In the genomic region with DNA sequence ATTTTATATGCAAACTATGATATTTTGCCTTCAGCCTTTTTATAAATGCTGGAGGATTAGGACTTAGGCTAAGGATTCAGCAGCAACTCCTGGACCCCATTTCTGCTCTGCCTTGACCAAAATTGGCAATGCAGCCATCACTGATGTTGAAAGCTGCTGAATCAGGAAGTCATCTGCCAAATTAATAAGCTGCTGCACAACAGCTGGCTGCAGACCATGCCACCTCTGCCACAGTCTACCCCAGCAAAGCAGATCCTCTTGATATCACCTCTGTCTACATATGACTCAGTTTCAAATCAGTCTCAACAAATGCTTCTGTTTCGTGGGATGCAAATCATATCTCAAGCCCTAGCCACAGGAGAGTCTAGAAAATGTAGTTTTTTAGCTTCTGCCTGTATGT, we compare ENCODE assay signal across 8 cellular contexts. TPM values are rescaled to one million over a fixed set of nuclear protein-coding genes. Genes with fewer than 3 reads are reported as not detected.
DNase-seq lines count a peak whose midpoint lies in the region; ATAC-seq and TF ChIP-seq lines count a peak whose summit lies in the region.

No MANE protein-coding gene starts in this region.

- H3K4me3 ChIP-seq in BE2C (ENCODE audit: low read depth, low read length) (no peak overlapping the region), neural progenitor cell (no peak overlapping the region)

- H3K4me3 Mint-ChIP-seq in naive B cell (peak overlapping the region in 5 of 8 donors; percentile 30 to 72 (median 63)), neural progenitor cell (no peak overlapping the region)

- TF ChIP-seq CTCF in BE2C (IDR thresholded peaks at IDR 0.05; ENCODE audit: low read depth, low read length) (no peak), neural progenitor cell (IDR thresholded peaks at IDR 0.05) (no peak)

- H3K36me3 ChIP-seq in BE2C (no peaks in the 10 kb centered on the region), neural progenitor cell (no peaks in the 10 kb centered on the region)

- H3K4me2 ChIP-seq in neural progenitor cell, result no peak overlapping the region

- no peaks in the 10 kb centered on the region; the same call in 1 of the 2 replicates for H3K4me1 ChIP-seq in BE2C
- H3K4me1 ChIP-seq in neural progenitor cell, result peaks cover 13% of the 10 kb centered on the region

- DNase-seq in BE2C (peak; percentile 54), naive B cell (no peak), neural progenitor cell (ENCODE audit: low spot score) (no peak), NCI-H2171 (lab: John Stamatoyannopoulos, UW) (no peak), GOT3 (lab: John Stamatoyannopoulos, UW) (no peak)
- peak; percentile 68 for DNase-seq in activated CD8-positive, alpha-beta memory T cell treated with anti-CD3 and anti-CD28 coated beads for 24 hours

- no peaks in the 10 kb centered on the region for H3K36me3 Mint-ChIP-seq in naive B cell
- no peaks in the 10 kb centered on the region for H3K36me3 Mint-ChIP-seq in neural progenitor cell

- H3K9me3 Mint-ChIP-seq in naive B cell (no peaks in the 10 kb centered on the region), neural progenitor cell (no peaks in the 10 kb centered on the region)

- H3K4me1 Mint-ChIP-seq in naive B cell (peaks cover 30 to 51% (median 35%) of the 10 kb centered on the region in 3 donors), neural progenitor cell (peaks cover 13% of the 10 kb centered on the region)

- no peaks in the 10 kb centered on the region for H4K20me1 ChIP-seq in neural progenitor cell (ENCODE audit: low read depth)

- peaks cover 26% of the 10 kb centered on the region for H3F3A ChIP-seq in neural progenitor cell (ENCODE audit: low read depth)

- no peak overlapping the region for H3K27ac ChIP-seq in neural progenitor cell

- H3K27me3 ChIP-seq in BE2C (no peaks in the 10 kb centered on the region), neural progenitor cell (no peaks in the 10 kb centered on the region)

- peak overlapping the region in 2 of 6 donors; percentile 38 to 92 for H3K27ac Mint-ChIP-seq in naive B cell
- no peak overlapping the region for H3K27ac Mint-ChIP-seq in neural progenitor cell

- ATAC-seq in GM19468 (IDR thresholded peaks at IDR 0.05; ENCODE audit: extremely low read depth, unreplicated experiment) (peak; percentile 54), HG03558 (IDR thresholded peaks at IDR 0.05; ENCODE audit: extremely low read depth, unreplicated experiment) (peak; percentile 35), naive B cell (ENCODE audit: low read depth in 2 of 2) (no peak)

- no peaks in the 10 kb centered on the region for H3K9me3 ChIP-seq in BE2C
- no peaks in the 10 kb centered on the region for H3K9me3 ChIP-seq in neural progenitor cell (ENCODE audit: low read depth)

- peaks cover 6% of the 10 kb centered on the region for H3K79me2 ChIP-seq in neural progenitor cell (ENCODE audit: low read depth)

- H3K9ac ChIP-seq in neural progenitor cell, result no peak overlapping the region

- no peak overlapping the region for H2AFZ ChIP-seq in neural progenitor cell (replicated peaks)

- H3K27me3 Mint-ChIP-seq in naive B cell (no peaks in the 10 kb centered on the region), neural progenitor cell (ENCODE audit: insufficient read depth, low read depth) (no peaks in the 10 kb centered on the region)

RNA-seq across cellular contexts. Expression of gene SOS1, which starts 7.1 kb away (rescaled TPM):
- 15.8 TPM for polyA plus RNA-seq in BE2C (2012; ENCODE audit: insufficient read depth, insufficient read length, low read depth)
- polyA plus RNA-seq in naive B cell (ENCODE audit: low read depth in 6 of 6), result 10 to 100 TPM in 5 of 6 donors, 1 to 10 TPM in 1; 6.5 to 21.8 (median 11.5) TPM
- 26.6 and 28.5 TPM in 2 replicates for total RNA-seq in neural progenitor cell (ENCODE audit: low replicate concordance)

Comparison
In these comparisons a context has a peak if more than half of its experiments do, and no peak if none do; other contexts are left out.
1. DNase-seq: peak in BE2C (single experiment) and activated CD8-positive, alpha-beta memory T cell treated with anti-CD3 and anti-CD28 coated beads for 24 hours (single experiment); none in naive B cell (single experiment), neural progenitor cell (single experiment), NCI-H2171 (single experiment) and GOT3 (single experiment).
2. ATAC-seq: peak in GM19468 (single experiment) and HG03558 (single experiment); none in naive B cell (0 of 2).